17 cellular contexts compared by ENCODE assay signal in the genomic region with DNA sequence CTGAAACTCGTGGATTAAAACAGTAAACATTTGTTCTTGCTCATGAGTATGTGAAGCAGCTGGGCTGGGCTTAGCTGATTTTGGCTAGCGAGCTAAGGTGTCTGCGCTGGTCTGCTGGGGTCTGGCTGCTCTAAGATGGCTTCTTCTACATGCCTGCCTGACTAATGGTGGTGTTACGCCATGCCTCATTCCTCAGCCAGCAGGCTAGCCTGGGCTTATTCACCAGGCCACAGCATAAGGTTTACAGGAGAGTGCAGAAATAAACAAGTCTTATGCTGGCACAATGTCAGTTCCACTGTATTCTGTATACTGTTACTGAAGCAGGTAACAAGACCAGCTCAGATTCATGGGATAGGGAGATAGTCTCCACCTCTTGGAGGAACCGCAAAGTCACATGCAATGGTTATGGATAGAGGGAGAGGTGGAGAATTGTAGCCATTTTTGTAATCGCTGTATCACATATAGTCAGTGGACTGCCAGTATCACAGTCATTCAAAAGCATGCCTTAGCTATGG.
DNase-seq lines count a peak whose midpoint lies in the region; ATAC-seq and TF ChIP-seq lines count a peak whose summit lies in the region.
"Had no signal": no experiment of that assay in that cellular context is flagged by ENCODE, and none has a peak within 500 bp of the region (broad histone marks: within the 10 kb centered on the region; RNA-seq: fewer than 3 reads in every experiment).

No MANE protein-coding gene starts in this region.

- CTCF ChIA-PET in OCI-LY7 (lab: Charles Lee; ENCODE audit: unreplicated experiment), result interaction anchor here (1.0 kb wide), 1 partner anchor 77 kb away, joined by 3 read pairs; no protein-coding TSS in a partner anchor

- WGBS in thymus, result 80% methylated on average over 6 of the region's 6 CpGs

- TF ChIP-seq CTCF in OCI-LY7 (conservative IDR thresholded peaks at IDR 0.05; ENCODE audit: low read length) (no peak), fibroblast of lung (conservative IDR thresholded peaks at IDR 0.05 in 1 of 2, IDR thresholded peaks at IDR 0.05 in 1 of 2; ENCODE audit: low read depth in 1 of 2, low read length in 2 of 2) (no peak)

- H3K27ac ChIP-seq in OCI-LY7 (ENCODE audit: low read depth, low read length, poor library complexity, severe bottlenecking), result peak overlapping the region; percentile 75
- H3K27ac ChIP-seq in fibroblast of lung (ENCODE audit: insufficient read depth, low read length), result no peak overlapping the region
- peak overlapping the region; percentile 38 for H3K27ac ChIP-seq in thymus (ENCODE audit: low read depth)
- H3K27ac ChIP-seq: dorsolateral prefrontal cortex, HL-60, testis had no signal

- H3K9me3 ChIP-seq in OCI-LY7 (ENCODE audit: low read length), result peaks cover 30% of the 10 kb centered on the region; the same call in 1 of the 2 replicates
- no peaks in the 10 kb centered on the region for H3K9me3 ChIP-seq in fibroblast of lung (ENCODE audit: control insufficient read depth, insufficient read depth, low read depth, low read length)
- no peaks in the 10 kb centered on the region for H3K9me3 ChIP-seq in thymus (ENCODE audit: control insufficient read depth)
- H3K9me3 ChIP-seq: testis had no signal

- H3K4me2 ChIP-seq in OCI-LY7 (ENCODE audit: low read length) (peak overlapping the region; percentile 66), fibroblast of lung (ENCODE audit: extremely low read depth, insufficient read depth, low read length) (no peak overlapping the region)

- intact Hi-C loops in OCI-LY7 (cut with micrococcal nuclease; ENCODE audit: unreplicated experiment), result loop anchor here (2.0 kb wide), 2 partner anchors 55 to 79 kb away; a partner anchor contains a TSS

- DNase-seq in NCI-H82 (lab: John Stamatoyannopoulos, UW) (peak; percentile 6), NCI-H82 treated with DMSO at 0.1 percent for 48 hours (lab: John Stamatoyannopoulos, UW; ENCODE audit: unreplicated experiment) (no peak), OCI-LY7 (ENCODE audit: low spot score) (no peak), fibroblast of lung (ENCODE audit: low read depth in 2 of 2) (peak; percentile 63 to 75), medulla oblongata (ENCODE audit: extremely low spot score) (no peak), foreskin melanocyte (no peak)
- DNase-seq: activated CD4-positive, alpha-beta T cell treated with anti-CD3 and anti-CD28 coated beads for 1 hour; activated naive CD8-positive, alpha-beta T cell treated with anti-CD3 and anti-CD28 coated beads, Interleukin-2, amount 50 U/mL, for 24 hours; activated T-cell treated with anti-CD3 and anti-CD28 coated beads, Interleukin-2, amount 50 U/mL, for 1 hour; dorsolateral prefrontal cortex; H7; left cardiac atrium; OCI-M1; testis had no signal

- H3K4me3 ChIP-seq in OCI-LY7 (ENCODE audit: low read depth, low read length, poor library complexity, severe bottlenecking) (peak overlapping the region; percentile 12), fibroblast of lung (replicated peaks in 1 of 4; ENCODE audit: control extremely low read depth in 1 of 4, insufficient read depth in 1 of 4, low read depth in 3 of 4, low read length in 4 of 4) (no peak overlapping the region), thymus (ENCODE audit: low read length) (no peak overlapping the region)
- H3K4me3 ChIP-seq: dorsolateral prefrontal cortex, testis had no signal

- H3K36me3 ChIP-seq in OCI-LY7 (ENCODE audit: insufficient read depth, low read length), result peaks cover 80% of the 10 kb centered on the region
- H3K36me3 ChIP-seq in fibroblast of lung (ENCODE audit: control insufficient read depth, insufficient read depth, low read length), result no peaks in the 10 kb centered on the region
- no peaks in the 10 kb centered on the region for H3K36me3 ChIP-seq in thymus (ENCODE audit: control insufficient read depth, insufficient read depth)

- H3K9me2 ChIP-seq in OCI-LY7 (ENCODE audit: insufficient read depth, low read length), result no peaks in the 10 kb centered on the region

- H4K20me1 ChIP-seq in OCI-LY7 (ENCODE audit: insufficient read depth, low read length) (no peaks in the 10 kb centered on the region), fibroblast of lung (ENCODE audit: control insufficient read depth, extremely low read depth, insufficient read depth, low read length) (no peaks in the 10 kb centered on the region)

- ATAC-seq in GM18520 (IDR thresholded peaks at IDR 0.05; ENCODE audit: unreplicated experiment), result no peak
- ATAC-seq: activated naive CD8-positive, alpha-beta T cell treated with anti-CD3 and anti-CD28 coated beads, Interleukin-2, amount 50 U/mL, for 24 hours; left cardiac atrium had no signal

- POLR2A ChIA-PET in OCI-LY7 (lab: Charles Lee), result interaction anchor here (0.6 to 5.5 kb wide), 14 partner anchors 8 to 228 kb away, joined by 3 to 34 read pairs (median 4); no protein-coding TSS in a partner anchor

- peaks cover 61% of the 10 kb centered on the region for H3K4me1 ChIP-seq in OCI-LY7 (ENCODE audit: insufficient read depth, low read length, poor library complexity, severe bottlenecking)
- no peaks in the 10 kb centered on the region for H3K4me1 ChIP-seq in fibroblast of lung (ENCODE audit: control insufficient read depth, extremely low read depth, insufficient read depth, low read length)
- peaks cover 9% of the 10 kb centered on the region for H3K4me1 ChIP-seq in thymus (ENCODE audit: control insufficient read depth, insufficient read depth, low read length)
- H3K4me1 ChIP-seq: testis had no signal

- BruUV-seq in OCI-LY7 (replicated peaks; lab: Mats Ljungman, UMichigan), result no TSS peak

- H3K27me3 ChIP-seq in fibroblast of lung (ENCODE audit: control insufficient read depth, insufficient read depth, low read length) (no peaks in the 10 kb centered on the region), thymus (ENCODE audit: control insufficient read depth, insufficient read depth) (no peaks in the 10 kb centered on the region)
- H3K27me3 ChIP-seq: dorsolateral prefrontal cortex, testis had no signal

- H2AFZ ChIP-seq in OCI-LY7 (ENCODE audit: low read length), result no peak overlapping the region
- no peak overlapping the region for H2AFZ ChIP-seq in fibroblast of lung (ENCODE audit: low read length)

- H3K79me2 ChIP-seq in OCI-LY7 (ENCODE audit: insufficient read depth, low read depth, low read length) (peaks cover 56% of the 10 kb centered on the region; the same call in 1 of the 2 replicates), fibroblast of lung (ENCODE audit: control insufficient read depth, insufficient read depth, low read length) (no peaks in the 10 kb centered on the region)

- no peak overlapping the region for H3K9ac ChIP-seq in fibroblast of lung (ENCODE audit: insufficient read depth, low read length)

Comparison
In these comparisons a context has a peak if more than half of its experiments do, and no peak if none do; other contexts are left out.
1. DNase-seq: peak in NCI-H82 (single experiment) and fibroblast of lung (2 of 2); none in NCI-H82 treated with DMSO at 0.1 percent for 48 hours (single experiment), OCI-LY7 (single experiment), medulla oblongata (single experiment) and foreskin melanocyte (single experiment).